Comparison of ENCODE assay signal across 24 cellular contexts in genomic region chr2:48532174-48532573, GRCh38. TPM values are rescaled to one million over a fixed set of nuclear protein-coding genes. Genes with fewer than 3 reads are reported as not detected.
DNase-seq lines count a peak whose midpoint lies in the region; ATAC-seq and TF ChIP-seq lines count a peak whose summit lies in the region.
"Had no signal": no experiment of that assay in that cellular context is flagged by ENCODE, and none has a peak within 500 bp of the region (broad histone marks: within the 10 kb centered on the region; RNA-seq: fewer than 3 reads in every experiment).

No MANE protein-coding gene starts in this region.

- TF ChIP-seq POLR2A in gastroesophageal sphincter (IDR thresholded peaks at IDR 0.05): no peak
- TF ChIP-seq POLR2A in prostate gland (IDR thresholded peaks at IDR 0.05): no peak

- no peak for ATAC-seq in gastroesophageal sphincter
- no peak for ATAC-seq in foreskin keratinocyte
- ATAC-seq: activated naive CD4-positive, alpha-beta T cell treated with anti-CD3 and anti-CD28 coated beads, Interleukin-2, amount 50 U/mL, for 72 hours; GM12878; naive thymus-derived CD4-positive, alpha-beta T cell had no signal

- H3K9me3 ChIP-seq in left ventricle myocardium inferior (replicated peaks) (no peaks in the 10 kb centered on the region), gastroesophageal sphincter (no peaks in the 10 kb centered on the region), prostate gland (no peaks in the 10 kb centered on the region)
- H3K9me3 ChIP-seq: breast epithelium had no signal

- no peak for DNase-seq in left ventricle myocardium inferior
- no peak for DNase-seq in cardiac septum (ENCODE audit: low spot score)
- no peak for DNase-seq in prostate gland (ENCODE audit: low spot score)
- DNase-seq in NCI-H1048 (lab: John Stamatoyannopoulos, UW): no peak
- no peak for DNase-seq in SK-N-DZ (ENCODE audit: low spot score)
- DNase-seq in MV-4-11 (lab: John Stamatoyannopoulos, UW): no peak
- no peak for DNase-seq in foreskin keratinocyte
- DNase-seq: activated CD4-positive, alpha-beta T cell treated with anti-CD3 and anti-CD28 coated beads, Interleukin-2, amount 50 U/mL, for 4 hours; activated T-cell treated with anti-CD3 and anti-CD28 coated beads, Interleukin-2, amount 50 U/mL, for 1 hour; dorsolateral prefrontal cortex; erythroblast; GDM1; glutamatergic neuron; HCEC 1CT; naive thymus-derived CD4-positive, alpha-beta T cell; NCI-H1930; NCI-H446; RPMI8226; SW 1271 had no signal

- no peak for TF ChIP-seq EP300 in gastroesophageal sphincter (IDR thresholded peaks at IDR 0.05)

- H3K27me3 ChIP-seq in left ventricle myocardium inferior (ENCODE audit: low read depth) (no peaks in the 10 kb centered on the region), gastroesophageal sphincter (no peaks in the 10 kb centered on the region), prostate gland (replicated peaks; ENCODE audit: insufficient read depth) (no peaks in the 10 kb centered on the region), foreskin keratinocyte (no peaks in the 10 kb centered on the region)
- H3K27me3 ChIP-seq: breast epithelium had no signal

- H3K36me3 ChIP-seq in left ventricle myocardium inferior: no peaks in the 10 kb centered on the region
- no peaks in the 10 kb centered on the region for H3K36me3 ChIP-seq in gastroesophageal sphincter
- H3K36me3 ChIP-seq in prostate gland: no peaks in the 10 kb centered on the region
- H3K36me3 ChIP-seq: breast epithelium had no signal

- H3K27ac ChIP-seq in left ventricle myocardium inferior (replicated peaks): peak overlapping the region; percentile 86
- H3K27ac ChIP-seq in gastroesophageal sphincter: peak overlapping the region; percentile 93 to 96 (median 94)
- H3K27ac ChIP-seq in prostate gland: peak overlapping the region; percentile 95 to 96
- H3K27ac ChIP-seq in foreskin keratinocyte: no peak overlapping the region
- H3K27ac ChIP-seq: HL-60 had no signal

- intact Hi-C loops in left ventricle myocardium inferior (cut with micrococcal nuclease) (no loop called here), cardiac septum (cut with DNase I) (no loop called here), prostate gland (cut with DNase I) (loop anchor here (5.0 kb wide), 2 partner anchors 55 to 60 kb away; no protein-coding TSS in a partner anchor)

- H3K4me1 ChIP-seq in left ventricle myocardium inferior (peaks cover 60% of the 10 kb centered on the region), gastroesophageal sphincter (peaks cover 0 to 80% (median 5%) of the 10 kb centered on the region in 3 donors), prostate gland (replicated peaks) (no peaks in the 10 kb centered on the region), foreskin keratinocyte (no peaks in the 10 kb centered on the region)
- H3K4me1 ChIP-seq: breast epithelium had no signal

- TF ChIP-seq CTCF in left ventricle myocardium inferior (IDR thresholded peaks at IDR 0.05; ENCODE audit: borderline replicate concordance): no peak
- TF ChIP-seq CTCF in gastroesophageal sphincter (IDR thresholded peaks at IDR 0.05): no peak
- no peak for TF ChIP-seq CTCF in prostate gland (IDR thresholded peaks at IDR 0.05)
- TF ChIP-seq CTCF in foreskin keratinocyte (conservative IDR thresholded peaks at IDR 0.05): no peak

- H3K4me3 ChIP-seq in left ventricle myocardium inferior (peak overlapping the region; percentile 94), gastroesophageal sphincter (peak overlapping the region; percentile 72 to 93), prostate gland (no peak overlapping the region)
- H3K4me3 ChIP-seq: GM12878 had no signal

- WGBS in gastroesophageal sphincter (ENCODE audit: low coverage in 1 of 2), 2 donors: 60 to 69% methylated on average over 2 to 4 of the region's 7 CpGs
- WGBS in prostate gland: 81% methylated on average over 7 of the region's 7 CpGs

RNA-seq across cellular contexts. Expression of gene STON1, which starts 2.2 kb away (rescaled TPM):
- total RNA-seq in left ventricle myocardium inferior: 6.9 TPM
- total RNA-seq in cardiac septum: 6.7 TPM
- 100 to 1,000 TPM; 118 to 263 (median 158) TPM for total RNA-seq in gastroesophageal sphincter
- total RNA-seq in prostate gland: 10 to 100 TPM; 34.0 to 48.7 TPM
- polyA plus RNA-seq in SK-N-DZ (2014; cell fraction: cytosol; rRNA removed): 2.0 and 2.6 TPM in 2 replicates
- 2.5 and 3.5 TPM in 2 replicates for polyA plus RNA-seq in SK-N-DZ (2014; cell fraction: nucleus; rRNA removed)
- 0.67 and 0.99 TPM in 2 replicates for total RNA-seq in foreskin keratinocyte
- polyA plus RNA-seq in foreskin keratinocyte: 0.32 and 0.37 TPM in 2 replicates

Comparison
In these comparisons a context has a peak if more than half of its experiments do, and no peak if none do; other contexts are left out.
1. H3K4me3 ChIP-seq: peak in left ventricle myocardium inferior (single experiment) and gastroesophageal sphincter (2 of 2); none in prostate gland (0 of 2).